18 cellular contexts compared by ENCODE assay signal in the genomic region with DNA sequence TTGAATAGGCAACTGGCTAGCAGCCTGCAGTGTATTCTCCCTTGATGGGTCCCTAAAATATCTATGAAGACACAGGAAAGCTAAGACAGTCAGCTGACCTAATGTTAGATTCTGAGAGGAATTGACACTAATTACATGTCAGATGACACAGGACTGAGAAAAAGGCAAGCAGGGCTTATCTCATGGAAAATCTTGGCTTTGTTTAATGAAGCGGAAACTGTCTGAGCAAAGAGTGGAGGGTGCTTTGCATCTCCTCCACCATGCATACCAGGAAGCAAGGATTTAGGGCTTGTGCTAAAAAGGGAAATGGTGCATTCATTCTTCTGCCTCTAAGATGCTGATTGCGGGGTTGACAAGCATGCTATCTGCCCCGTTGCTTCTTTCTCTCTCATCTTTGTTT.
"Had no signal": no experiment of that assay in that cellular context is flagged by ENCODE, and none has a peak within 500 bp of the region (broad histone marks: within the 10 kb centered on the region; RNA-seq: fewer than 3 reads in every experiment).

No MANE protein-coding gene starts in this region.

- H3K9ac ChIP-seq: parathyroid adenoma had no signal

- H3K4me3 ChIP-seq: breast epithelium, lung, tibial nerve had no signal

- DNase-seq: activated CD4-positive, alpha-beta T cell treated with anti-CD3 and anti-CD28 coated beads, Interleukin-2, amount 10 ng/mL, durations not matched to agents 24 days and 14 days; activated CD4-positive, CD25-positive, alpha-beta regulatory T cell; activated CD8-positive, alpha-beta memory T cell treated with anti-CD3 and anti-CD28 coated beads, Interleukin-2, amount 50 U/mL, for 48 hours; activated CD8-positive, alpha-beta T cell treated with anti-CD3 and anti-CD28 coated beads, Interleukin-2, amount 10 ng/mL, durations not matched to agents 7 days and 5 days; activated gamma-delta T cell; activated T-cell treated with anti-CD3 and anti-CD28 coated beads, Interleukin-2, amount 50 U/mL, for 72 hours; head of caudate nucleus; left colon; stimulated activated CD4-positive, alpha-beta T cell treated with anti-CD3 and anti-CD28 coated beads, Interleukin-15, amount 100 ng/mL, for 24 hours; stimulated activated CD4-positive, alpha-beta T cell treated with anti-CD3 and anti-CD28 coated beads, Interleukin-4, amount 100 ng/mL, for 1 hour; stimulated activated naive CD4-positive, alpha-beta T cell; substantia nigra had no signal

- H3K27me3 ChIP-seq: breast epithelium, neutrophil, tibial nerve had no signal

- H3K9me3 ChIP-seq: neutrophil had no signal

- H3K36me3 ChIP-seq: breast epithelium, neutrophil, tibial nerve had no signal

- H3K4me1 Mint-ChIP-seq: activated CD4-positive, alpha-beta T cell treated with anti-CD3 and anti-CD28 coated beads, Interleukin-2, amount 10 ng/mL, durations not matched to agents 24 days and 14 days had no signal

- H3K4me3 Mint-ChIP-seq: activated CD4-positive, alpha-beta T cell treated with anti-CD3 and anti-CD28 coated beads, Interleukin-2, amount 10 ng/mL, durations not matched to agents 24 days and 14 days; activated CD8-positive, alpha-beta T cell treated with anti-CD3 and anti-CD28 coated beads, Interleukin-2, amount 10 ng/mL, durations not matched to agents 7 days and 5 days; activated naive CD8-positive, alpha-beta T cell; activated T-cell treated with anti-CD3 and anti-CD28 coated beads, Interleukin-2, amount 50 U/mL, for 72 hours had no signal

- H3K27ac ChIP-seq: breast epithelium, neutrophil, parathyroid adenoma, tibial nerve had no signal

- H3K36me3 Mint-ChIP-seq: activated naive CD8-positive, alpha-beta T cell had no signal

- H3K4me1 ChIP-seq: breast epithelium, parathyroid adenoma, tibial nerve had no signal

- H3K27ac Mint-ChIP-seq: activated CD4-positive, alpha-beta T cell treated with anti-CD3 and anti-CD28 coated beads, Interleukin-2, amount 10 ng/mL, durations not matched to agents 24 days and 14 days; activated CD8-positive, alpha-beta T cell treated with anti-CD3 and anti-CD28 coated beads, Interleukin-2, amount 10 ng/mL, durations not matched to agents 7 days and 5 days; activated naive CD8-positive, alpha-beta T cell; activated T-cell treated with anti-CD3 and anti-CD28 coated beads, Interleukin-2, amount 50 U/mL, for 72 hours had no signal

- H3K27me3 Mint-ChIP-seq: activated CD4-positive, alpha-beta T cell treated with anti-CD3 and anti-CD28 coated beads, Interleukin-2, amount 10 ng/mL, durations not matched to agents 24 days and 14 days; activated naive CD8-positive, alpha-beta T cell had no signal

- H3K79me2 ChIP-seq: parathyroid adenoma had no signal
